8 cellular contexts compared by ENCODE assay signal in the genomic region with DNA sequence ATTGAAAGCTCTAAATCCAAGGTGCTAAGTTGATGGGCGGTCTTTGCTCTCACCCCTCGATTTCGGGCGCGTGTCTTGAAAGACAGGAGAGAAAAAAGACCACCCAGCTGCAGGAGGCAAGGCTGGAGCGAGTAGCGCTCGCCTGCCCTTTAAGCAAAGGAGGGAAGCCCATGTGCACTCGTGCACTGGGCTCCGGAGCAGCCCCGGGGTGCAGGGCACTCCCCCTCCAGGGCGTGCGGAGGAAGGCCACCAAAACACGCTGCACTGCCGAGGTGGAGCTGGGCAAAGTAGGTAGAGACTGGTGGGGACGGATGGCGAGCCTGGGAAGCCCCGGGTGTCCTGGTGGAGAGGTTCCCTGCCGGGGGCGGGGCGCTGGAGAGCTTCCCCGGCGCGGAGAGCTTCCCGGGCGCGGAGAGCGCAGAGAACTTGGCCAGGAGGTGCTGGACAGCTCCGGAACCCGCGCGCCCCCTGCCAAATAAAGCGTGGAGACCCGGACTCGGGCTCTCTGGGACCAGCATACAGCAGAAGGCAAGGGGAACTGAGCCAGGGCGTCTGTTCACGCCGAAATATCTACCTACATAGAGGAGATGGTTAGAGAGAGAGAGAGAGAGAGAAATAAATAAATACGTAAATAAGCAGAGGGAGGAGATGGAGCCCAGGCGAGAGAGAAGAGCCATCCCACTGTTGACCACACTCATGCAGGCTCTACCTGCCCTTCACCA. TPM values are rescaled to one million over a fixed set of nuclear protein-coding genes. Genes with fewer than 3 reads are reported as not detected.
DNase-seq lines count a peak whose midpoint lies in the region; ATAC-seq, FAIRE-seq and TF ChIP-seq lines count a peak whose summit lies in the region.

No MANE protein-coding gene starts in this region.

- no peak for TF ChIP-seq POLR2A in HepG2 (IDR thresholded peaks at IDR 0.05; ENCODE audit: insufficient read depth in 1 of 2, low read depth in 2 of 2, low read length in 2 of 2)

- no peak overlapping the region for H3K9ac ChIP-seq in HepG2 (ENCODE audit: insufficient read depth, low read depth, low read length)

- in situ Hi-C loops in HepG2 (cut with HindIII; ENCODE audit: extremely low pct_ligation_motif_present, low pct_unique_long_range_greater_than_20kb), result no loop called here

- no peak for FAIRE-seq in HepG2 (lab: Jason Lieb, UNC)

- peak overlapping the region; percentile 58 for H3K4me2 ChIP-seq in HepG2 (ENCODE audit: low read depth, low read length)

- TF ChIP-seq CTCF in WERI-Rb-1 (IDR thresholded peaks at IDR 0.05; ENCODE audit: low read depth, low read length) (no peak; the same call in 1 of the 2 replicates), HepG2 (CRISPR knock-in tag; IDR thresholded peaks at IDR 0.05) (no peak)

- no peaks in the 10 kb centered on the region for H3K27me3 ChIP-seq in WERI-Rb-1 (ENCODE audit: insufficient read depth, low read depth, severe bottlenecking)
- peaks cover 9 to 25% of the 10 kb centered on the region in 2 experiments for H3K27me3 ChIP-seq in HepG2 (ENCODE audit: control insufficient read depth in 1 of 2, insufficient read depth in 2 of 2, low read length in 2 of 2)

- DNase-seq in Jurkat, Clone E6-1 (ENCODE audit: low read depth, low spot score), result no peak
- peak; percentile 85 for DNase-seq in WERI-Rb-1
- peak; percentile 60 for DNase-seq in cerebellum (ENCODE audit: low spot score)
- no peak for DNase-seq in HepG2 (ENCODE audit: low spot score)
- peak; percentile 23 for DNase-seq in stimulated activated CD8-positive, alpha-beta memory T cell treated with anti-CD3 and anti-CD28 coated beads, Interleukin-12 subunit alpha, Interleukin-12 subunit beta, amount 100 ng/mL, for 1 hour (ENCODE audit: low read depth)
- no peak for DNase-seq in midbrain (lab: John Stamatoyannopoulos, UW)

- no peak overlapping the region for H2AFZ ChIP-seq in HepG2 (ENCODE audit: low read length)

- 36% methylated on average over 11 of the region's 40 CpGs for WGBS in HepG2 (ENCODE audit: low lambda C conversion rate)

- no TSS peak for BruUV-seq in HepG2 (replicated peaks; lab: Mats Ljungman, UMichigan)

- H4K20me1 ChIP-seq in HepG2 (ENCODE audit: insufficient read depth, low read length), result 0 out of 2 replicates have a peak, but pooled peaks cover 4% of the 10 kb centered on the region

- ATAC-seq in GM18519 (IDR thresholded peaks at IDR 0.05; ENCODE audit: low FRiP score, unreplicated experiment), result peak; percentile 44
- ATAC-seq in HepG2, result peak; percentile 83
- no peak for ATAC-seq in HG03095 (IDR thresholded peaks at IDR 0.05; ENCODE audit: unreplicated experiment)

- CTCF ChIA-PET in HepG2 (lab: Yijun Ruan, JAX; ENCODE audit: low intra/inter-chr PET ratio, low total read pairs), result no interaction called here

- TF ChIP-seq EP300 in HepG2 (IDR thresholded peaks at IDR 0.05; ENCODE audit: low read depth in 2 of 2, low read length in 2 of 2), result no peak
- TF ChIP-seq EP300 in HepG2 (CRISPR knock-in tag; IDR thresholded peaks at IDR 0.05; ENCODE audit: borderline replicate concordance), result no peak

- H3K4me1 ChIP-seq in HepG2 (ENCODE audit: insufficient read depth, low read length), result peaks cover 8% of the 10 kb centered on the region; the same call in 1 of the 2 replicates

- intact Hi-C loops in HepG2 (cut with micrococcal nuclease; ENCODE audit: unreplicated experiment), result no loop called here

- H3K4me3 ChIP-seq in Jurkat, Clone E6-1 (ENCODE audit: low read length), result peak overlapping the region; percentile 43
- H3K4me3 ChIP-seq in WERI-Rb-1 (ENCODE audit: low read depth, low read length) (peak overlapping the region; percentile 85), HepG2 (replicated peaks in 1 of 3; ENCODE audit: insufficient read depth in 1 of 3, low read depth in 2 of 3, low read length in 3 of 3) (peak overlapping the region in 1 of 3 experiments; percentile 57; a peak in 3 of 6 replicates)

- H3K36me3 ChIP-seq in WERI-Rb-1 (no peaks in the 10 kb centered on the region), HepG2 (replicated peaks in 1 of 2; ENCODE audit: control insufficient read depth in 1 of 2, insufficient read depth in 2 of 2, low read length in 2 of 2) (no peaks in the 10 kb centered on the region)

- no peak for TF ChIP-seq RAD21 in HepG2 (CRISPR knock-in tag; IDR thresholded peaks at IDR 0.05)

- H3K9me3 ChIP-seq in WERI-Rb-1 (ENCODE audit: severe bottlenecking), result no peaks in the 10 kb centered on the region
- H3K9me3 ChIP-seq in HepG2 (ENCODE audit: low read length), result peaks cover 4% of the 10 kb centered on the region; the same call in 1 of the 2 replicates

- H3K27ac ChIP-seq in WERI-Rb-1 (peak overlapping the region; percentile 87), HepG2 (ENCODE audit: extremely low read length, insufficient read depth, low read length) (no peak overlapping the region)

- POLR2A ChIA-PET in HepG2 (lab: Yijun Ruan, JAX), result no interaction called here

- no peaks in the 10 kb centered on the region for H3K79me2 ChIP-seq in HepG2 (ENCODE audit: insufficient read depth, low read length)

TF ChIP-seq in HepG2, 621 proteins besides CTCF, POLR2A, EP300 and RAD21 (continues in another document):
- TF ChIP-seq ZNF883 (CRISPR knock-in tag; IDR thresholded peaks at IDR 0.05; ENCODE audit: not compliant biosample characterization) (no peak), TMF1 (CRISPR knock-in tag; IDR thresholded peaks at IDR 0.05; ENCODE audit: low read depth) (no peak), ZNF616 (CRISPR knock-in tag; IDR thresholded peaks at IDR 0.05; ENCODE audit: low read depth) (no peak), PHB2 (IDR thresholded peaks at IDR 0.05; ENCODE audit: partially characterized antibody) (no peak), KDM5A (IDR thresholded peaks at IDR 0.05; ENCODE audit: borderline replicate concordance, low read length) (no peak), ATF1 (CRISPR knock-in tag; IDR thresholded peaks at IDR 0.05) (no peak), ZNF572 (CRISPR knock-in tag; IDR thresholded peaks at IDR 0.05) (no peak), NFATC3 (CRISPR knock-in tag; IDR thresholded peaks at IDR 0.05) (no peak), ZFP62 (CRISPR knock-in tag; IDR thresholded peaks at IDR 0.05) (no peak), AKAP8 (CRISPR knock-in tag; IDR thresholded peaks at IDR 0.05) (no peak), ZFP41 (CRISPR knock-in tag; IDR thresholded peaks at IDR 0.05; ENCODE audit: borderline replicate concordance) (no peak)
- TF ChIP-seq, protein P1, sequence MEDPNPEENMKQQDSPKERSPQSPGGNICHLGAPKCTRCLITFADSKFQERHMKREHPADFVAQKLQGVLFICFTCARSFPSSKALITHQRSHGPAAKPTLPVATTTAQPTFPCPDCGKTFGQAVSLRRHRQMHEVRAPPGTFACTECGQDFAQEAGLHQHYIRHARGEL (CRISPR knock-in tag; IDR thresholded peaks at IDR 0.05), result no peak
- TF ChIP-seq, protein P2, sequence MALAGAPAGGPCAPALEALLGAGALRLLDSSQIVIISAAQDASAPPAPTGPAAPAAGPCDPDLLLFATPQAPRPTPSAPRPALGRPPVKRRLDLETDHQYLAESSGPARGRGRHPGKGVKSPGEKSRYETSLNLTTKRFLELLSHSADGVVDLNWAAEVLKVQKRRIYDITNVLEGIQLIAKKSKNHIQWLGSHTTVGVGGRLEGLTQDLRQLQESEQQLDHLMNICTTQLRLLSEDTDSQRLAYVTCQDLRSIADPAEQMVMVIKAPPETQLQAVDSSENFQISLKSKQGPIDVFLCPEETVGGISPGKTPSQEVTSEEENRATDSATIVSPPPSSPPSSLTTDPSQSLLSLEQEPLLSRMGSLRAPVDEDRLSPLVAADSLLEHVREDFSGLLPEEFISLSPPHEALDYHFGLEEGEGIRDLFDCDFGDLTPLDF (CRISPR knock-in tag; IDR thresholded peaks at IDR 0.05), result no peak

RNA-seq across cellular contexts. Expression of a gene that starts 0.6 kb away (rescaled TPM):
- polyA plus RNA-seq in Jurkat, Clone E6-1 (2012; ENCODE audit: insufficient read depth, insufficient read length), result 0.60 TPM
- 554 TPM for total RNA-seq in cerebellum
- total RNA-seq in HepG2 (2016; rRNA removed; fragmentation: Illumina TruSeq; extraction: Trizol), result 0.11 TPM in 1 of 2 replicates, not detected in the other
- not detected in 2 replicates for total RNA-seq in HepG2 (2016; cell fraction: cytosol; rRNA removed; fragmentation: Illumina TruSeq; extraction: Trizol; ENCODE audit: low read depth)
- not detected in 2 replicates for total RNA-seq in HepG2 (2016; cell fraction: insoluble cytoplasmic fraction; rRNA removed; fragmentation: Illumina TruSeq; extraction: Trizol)
- not detected in 2 replicates for total RNA-seq in HepG2 (2016; cell fraction: membrane; rRNA removed; fragmentation: Illumina TruSeq; extraction: Trizol)
- not detected in 2 replicates for total RNA-seq in HepG2 (2016; cell fraction: nucleus; rRNA removed; fragmentation: Illumina TruSeq; extraction: Trizol)
- not detected in 2 replicates for polyA plus RNA-seq in HepG2 (2011; rRNA removed)
- not detected in 2 replicates for polyA plus RNA-seq in HepG2 (2011; cell fraction: cytosol; rRNA removed)
- not detected in 2 replicates for polyA plus RNA-seq in HepG2 (2011; cell fraction: nucleus; rRNA removed)
- polyA plus RNA-seq in HepG2 (2012), result not detected in 2 replicates
- not detected in 2 replicates for polyA plus RNA-seq in HepG2 (2016; cell fraction: cytosol; fragmentation: Illumina TruSeq; extraction: Trizol; ENCODE audit: low read depth)
- not detected in 2 replicates for polyA plus RNA-seq in HepG2 (2016; cell fraction: insoluble cytoplasmic fraction; fragmentation: Illumina TruSeq; extraction: Trizol; ENCODE audit: low read depth)
- not detected in 2 replicates for polyA plus RNA-seq in HepG2 (2016; cell fraction: membrane; fragmentation: Illumina TruSeq; extraction: Trizol; ENCODE audit: low read depth)
- polyA plus RNA-seq in HepG2 (2016; cell fraction: nucleus; fragmentation: Illumina TruSeq; extraction: Trizol; ENCODE audit: insufficient read depth, low read depth), result not detected in 2 replicates
- 0.77 TPM in 1 of 2 replicates, not detected in the other for polyA minus RNA-seq in HepG2 (2011; rRNA and poly(A)+ RNA removed; ENCODE audit: low replicate concordance)
- polyA minus RNA-seq in HepG2 (2011; cell fraction: cytosol; rRNA and poly(A)+ RNA removed), result not detected in 2 replicates
- not detected in 2 replicates for polyA minus RNA-seq in HepG2 (2011; cell fraction: nucleus; rRNA and poly(A)+ RNA removed)

Comparison
In these comparisons a context has a peak if more than half of its experiments do, and no peak if none do; other contexts are left out.
1. DNase-seq: peak in WERI-Rb-1 (single experiment), cerebellum (single experiment) and stimulated activated CD8-positive, alpha-beta memory T cell treated with anti-CD3 and anti-CD28 coated beads, Interleukin-12 subunit alpha, Interleukin-12 subunit beta, amount 100 ng/mL, for 1 hour (single experiment); none in Jurkat, Clone E6-1 (single experiment), HepG2 (single experiment) and midbrain (single experiment).
2. RNA of a gene that starts 0.6 kb away (total RNA-seq): 554 TPM in cerebellum (single experiment); 0.11 TPM in HepG2; every median in the first group is over 100 times any median in the second.